ENCODE assay signal across 19 cellular contexts in genomic region chr20:59015411-59015810, GRCh38. TPM values are rescaled to one million over a fixed set of nuclear protein-coding genes. Genes with fewer than 3 reads are reported as not detected.
DNase-seq lines count a peak whose midpoint lies in the region; ATAC-seq and TF ChIP-seq lines count a peak whose summit lies in the region.
"Had no signal": no experiment of that assay in that cellular context is flagged by ENCODE, and none has a peak within 500 bp of the region (broad histone marks: within the 10 kb centered on the region; RNA-seq: fewer than 3 reads in every experiment).

No MANE protein-coding gene starts in this region.

- TF ChIP-seq CTCF in IMR-90 (conservative IDR thresholded peaks at IDR 0.05; ENCODE audit: low read depth, low read length) (no peak), sigmoid colon (IDR thresholded peaks at IDR 0.05) (no peak), H9 (conservative IDR thresholded peaks at IDR 0.05) (no peak)

- H3K23me2 ChIP-seq in H9 (ENCODE audit: insufficient read length, low read depth, low read length, poor library complexity, severe bottlenecking) = no peaks in the 10 kb centered on the region

- H3K9me3 ChIP-seq in IMR-90 (ENCODE audit: control insufficient read depth, insufficient read depth, low read length) = no peaks in the 10 kb centered on the region
- H3K9me3 ChIP-seq in sigmoid colon = no peaks in the 10 kb centered on the region
- no peaks in the 10 kb centered on the region for H3K9me3 ChIP-seq in H9 (ENCODE audit: control insufficient read depth, low read depth, low read length)
- H3K9me3 ChIP-seq: SK-N-SH had no signal

- no peak overlapping the region for H3K27ac ChIP-seq in IMR-90 (ENCODE audit: insufficient read depth, low read length)
- H3K27ac ChIP-seq in sigmoid colon = no peak overlapping the region
- H3K27ac ChIP-seq in H9 (ENCODE audit: insufficient read length, low read depth, low read length) = no peak overlapping the region

- H3K56ac ChIP-seq in IMR-90 (ENCODE audit: extremely low read depth, insufficient read depth, low read length) (no peak overlapping the region), H9 (ENCODE audit: insufficient read length, low read depth, low read length) (no peak overlapping the region)

- H2BK15ac ChIP-seq in IMR-90 (ENCODE audit: low read depth, low read length) (no peak overlapping the region), H9 (ENCODE audit: low read depth, low read length) (no peak overlapping the region)

- H2BK20ac ChIP-seq in IMR-90 (ENCODE audit: low read depth, low read length) (no peak overlapping the region), H9 (ENCODE audit: low read depth, low read length, poor library complexity, severe bottlenecking) (no peak overlapping the region)

- ATAC-seq in IMR-90 (ENCODE audit: low read depth) = no peak
- ATAC-seq in central memory CD8-positive, alpha-beta T cell (replicated peaks; ENCODE audit: extremely low read depth, poor library complexity, severe bottlenecking) = no peak
- no peak for ATAC-seq in HG02852 (IDR thresholded peaks at IDR 0.05; ENCODE audit: unreplicated experiment)
- no peak for ATAC-seq in HG03432 (IDR thresholded peaks at IDR 0.05; ENCODE audit: unreplicated experiment)
- ATAC-seq: Panc1 had no signal

- WGBS in IMR-90 (ENCODE audit: extremely low coverage in 2 of 2, insufficient read length in 1 of 2), 2 experiments = 89% methylated on average over 13 of the region's 16 CpGs; no CpG with 5 or more reads in 1 of the 2 experiments
- WGBS in sigmoid colon, 2 donors = 94% methylated on average over 16 of the region's 16 CpGs
- WGBS in H9 (ENCODE audit: extremely low coverage, insufficient read length, low lambda C conversion rate) = no CpG with 5 or more reads among the region's 16 CpGs

- no peak overlapping the region for H4K5ac ChIP-seq in IMR-90 (ENCODE audit: low read depth, low read length)
- H4K5ac ChIP-seq in H9 (ENCODE audit: insufficient read length, low read depth, low read length) = no peak overlapping the region

- H3K36me3 Mint-ChIP-seq in central memory CD8-positive, alpha-beta T cell (ENCODE audit: insufficient read depth) = peaks cover 2% of the 10 kb centered on the region
- H3K36me3 Mint-ChIP-seq in H9 (ENCODE audit: insufficient read depth in 1 of 3, low read depth in 3 of 3) = no peaks in the 10 kb centered on the region; a peak in 1 of 7 replicates

- H2BK120ac ChIP-seq in IMR-90 (ENCODE audit: low read depth, low read length) (no peak overlapping the region), H9 (ENCODE audit: low read depth, low read length, poor library complexity, severe bottlenecking) (no peak overlapping the region)

- H2BK12ac ChIP-seq in H9 (ENCODE audit: insufficient read length, low read depth, low read length) = no peak overlapping the region

- no peak overlapping the region for H3T11ph ChIP-seq in H9 (ENCODE audit: low read length)

- no peak for TF ChIP-seq POLR2A in IMR-90 (IDR thresholded peaks at IDR 0.05; ENCODE audit: low read depth, low read length)
- TF ChIP-seq POLR2A in sigmoid colon (IDR thresholded peaks at IDR 0.05) = no peak

- peaks cover 18% of the 10 kb centered on the region for H3K9me1 ChIP-seq in IMR-90 (ENCODE audit: insufficient read depth, low read length)

- H4K8ac ChIP-seq in IMR-90 (ENCODE audit: low read depth in 2 of 2, low read length in 2 of 2) (no peak overlapping the region), H9 (replicated peaks; ENCODE audit: insufficient read length, low read depth, low read length) (no peak overlapping the region)

- H2AK5ac ChIP-seq in IMR-90 (ENCODE audit: low read depth, low read length) = 0 out of 2 replicates have a peak overlapping the region, but pooled peaks have one; percentile 70
- no peak overlapping the region for H2AK5ac ChIP-seq in H9 (ENCODE audit: insufficient read length, low read length)

- peaks cover 43% of the 10 kb centered on the region for H3K4me1 Mint-ChIP-seq in central memory CD8-positive, alpha-beta T cell
- peaks cover 13 to 21% of the 10 kb centered on the region in 2 experiments; a peak in 3 of 4 replicates for H3K4me1 Mint-ChIP-seq in H9

- H3K27me3 Mint-ChIP-seq in central memory CD8-positive, alpha-beta T cell = no peaks in the 10 kb centered on the region
- H3K27me3 Mint-ChIP-seq in H9 (ENCODE audit: low read depth) = peaks cover 24% of the 10 kb centered on the region
- H3K27me3 Mint-ChIP-seq: CD4-positive, alpha-beta T cell; IgD-negative memory B cell had no signal

- H3K9ac ChIP-seq in IMR-90 (ENCODE audit: low read depth, low read length) = no peak overlapping the region
- no peak overlapping the region for H3K9ac ChIP-seq in H9 (ENCODE audit: extremely low read depth, insufficient read length, low read length)
- H3K9ac ChIP-seq: SK-N-SH had no signal

- no peak overlapping the region for H3K4ac ChIP-seq in IMR-90 (ENCODE audit: low read depth, low read length)
- no peak overlapping the region for H3K4ac ChIP-seq in H9 (ENCODE audit: low read depth, low read length)

- TF ChIP-seq RAD21 in IMR-90 (IDR thresholded peaks at IDR 0.05; ENCODE audit: low read length) = no peak

- no peak for TF ChIP-seq EP300 in sigmoid colon (IDR thresholded peaks at IDR 0.05)

- CTCF ChIA-PET in IMR-90 (lab: Yijun Ruan, JAX) = no interaction called here

- no peaks in the 10 kb centered on the region for H4K20me1 ChIP-seq in IMR-90 (ENCODE audit: insufficient read depth, low read length)
- H4K20me1 ChIP-seq in H9 (ENCODE audit: control insufficient read depth, insufficient read depth, insufficient read length) = no peaks in the 10 kb centered on the region

- H3K4me2 ChIP-seq in IMR-90 (ENCODE audit: low read depth, low read length) (no peak overlapping the region), H9 (ENCODE audit: insufficient read depth, insufficient read length, low read length) (no peak overlapping the region)

- in situ Hi-C loops in IMR-90 (cut with MboI; ENCODE audit: low sequenced_read_pairs) = no loop called here

- no peaks in the 10 kb centered on the region for H3K9me3 Mint-ChIP-seq in central memory CD8-positive, alpha-beta T cell
- no peaks in the 10 kb centered on the region for H3K9me3 Mint-ChIP-seq in H9
- H3K9me3 Mint-ChIP-seq: CD4-positive, alpha-beta T cell; IgD-negative memory B cell had no signal

- dilution Hi-C loops in IMR-90 (cut with HindIII; ENCODE audit: low sequenced_read_pairs, unreplicated experiment) = no loop called here

- no peak overlapping the region for H3K27ac Mint-ChIP-seq in central memory CD8-positive, alpha-beta T cell (ENCODE audit: low read depth)
- no peak overlapping the region for H3K27ac Mint-ChIP-seq in H9
- H3K27ac Mint-ChIP-seq: CD4-positive, alpha-beta T cell had no signal

- H3K18ac ChIP-seq in IMR-90 (ENCODE audit: low read depth, low read length) (no peak overlapping the region), H9 (ENCODE audit: insufficient read length, low read depth, low read length) (no peak overlapping the region)

- BruUV-seq in IMR-90 (replicated peaks; lab: Mats Ljungman, UMichigan) = no TSS peak

- H2AFZ ChIP-seq in IMR-90 (replicated peaks; ENCODE audit: low read length, poor library complexity) (no peak overlapping the region), H9 (ENCODE audit: low read length) (no peak overlapping the region)

- H3K4me1 ChIP-seq in IMR-90 (ENCODE audit: control insufficient read depth, insufficient read depth, low read length) = peaks cover 19% of the 10 kb centered on the region
- H3K4me1 ChIP-seq in sigmoid colon = no peaks in the 10 kb centered on the region
- peaks cover 7% of the 10 kb centered on the region; the same call in 1 of the 2 replicates for H3K4me1 ChIP-seq in H9 (ENCODE audit: insufficient read depth, low read length)

- POLR2A ChIA-PET in IMR-90 (lab: Charles Lee; ENCODE audit: unreplicated experiment) = no interaction called here

- H3K79me2 ChIP-seq in H9 (ENCODE audit: insufficient read depth, low read length) = no peaks in the 10 kb centered on the region

- H3K27me3 ChIP-seq in IMR-90 (ENCODE audit: control insufficient read depth, insufficient read depth, low read length) (no peaks in the 10 kb centered on the region), sigmoid colon (no peaks in the 10 kb centered on the region), H9 (ENCODE audit: insufficient read depth, low read length) (no peaks in the 10 kb centered on the region)

- intact Hi-C loops in IMR-90 (cut with micrococcal nuclease) = no loop called here
- intact Hi-C loops in sigmoid colon (cut with DNase I) = no loop called here

- H2BK5ac ChIP-seq in IMR-90 (ENCODE audit: low read depth, low read length, poor library complexity, severe bottlenecking) = no peak overlapping the region
- no peak overlapping the region for H2BK5ac ChIP-seq in H9 (ENCODE audit: insufficient read length, low read length)

- H3K4me3 ChIP-seq in IMR-90 (ENCODE audit: insufficient read depth, low read depth, low read length) (no peak overlapping the region), sigmoid colon (no peak overlapping the region)

- H3K4me3 Mint-ChIP-seq in central memory CD8-positive, alpha-beta T cell = peak overlapping the region; percentile 25
- H3K4me3 Mint-ChIP-seq in H9 = no peak overlapping the region
- H3K4me3 Mint-ChIP-seq: CD4-positive, alpha-beta T cell had no signal

- no peak overlapping the region for H2AK9ac ChIP-seq in IMR-90 (replicated peaks; ENCODE audit: low read depth, low read length, poor library complexity)

- H3K23ac ChIP-seq in IMR-90 (ENCODE audit: low read depth, low read length) = no peak overlapping the region
- no peak overlapping the region for H3K23ac ChIP-seq in H9 (ENCODE audit: insufficient read length, low read depth, low read length)

- no peak for DNase-seq in IMR-90
- DNase-seq in central memory CD8-positive, alpha-beta T cell (ENCODE audit: low spot score in 2 of 2) = no peak
- peak; percentile 40 for DNase-seq in sigmoid colon
- DNase-seq in H9 = no peak
- DNase-seq: ACHN; Calu3; CD4-positive, alpha-beta T cell; NCI-H1105 treated with DMSO at 0.1 percent for 48 hours; NCI-H1694 treated with DMSO at 0.1 percent for 48 hours; NCI-H2107; NCI-H2227 treated with DMSO at 0.1 percent for 48 hours; NCI-H524; SHP77 had no signal

- H3K36me3 ChIP-seq in IMR-90 (ENCODE audit: control insufficient read depth, insufficient read depth, low read length) = no peaks in the 10 kb centered on the region
- no peaks in the 10 kb centered on the region for H3K36me3 ChIP-seq in sigmoid colon

- no peak overlapping the region; the same call in 1 of the 2 replicates for H4K91ac ChIP-seq in IMR-90 (ENCODE audit: insufficient read depth, low read depth, low read length)
- H4K91ac ChIP-seq in H9 (ENCODE audit: insufficient read length, low read depth, low read length) = no peak overlapping the region

- H3K79me1 ChIP-seq in IMR-90 (ENCODE audit: low read depth in 1 of 2, low read length in 2 of 2) (peaks cover 0 to 4% of the 10 kb centered on the region in 2 experiments; a peak in 2 of 4 replicates), H9 (ENCODE audit: insufficient read depth, low read depth, low read length, poor library complexity, severe bottlenecking) (no peaks in the 10 kb centered on the region)

- no peak overlapping the region for H3K14ac ChIP-seq in IMR-90 (replicated peaks; ENCODE audit: low read depth, low read length)
- no peak overlapping the region for H3K14ac ChIP-seq in H9 (ENCODE audit: insufficient read depth, low read length)

RNA-seq across cellular contexts. Expression of gene TUBB1, which starts 3.8 kb away (rescaled TPM):
- total RNA-seq in IMR-90 (2012; rRNA removed) (not detected in 2 replicates), sigmoid colon (under 1 TPM in 2 of 4 donors, not detected in 2; 0.14 to 0.16 TPM), H9 (2021) (not detected in 2 replicates)
- polyA plus RNA-seq in IMR-90 (2012; rRNA removed) (not detected in 2 replicates), sigmoid colon (under 1 TPM in 2 of 3 donors, not detected in 1; 0.03 to 0.60 TPM)
- not detected in 2 replicates for polyA plus RNA-seq in IMR-90 (2012; cell fraction: cytosol; rRNA removed)
- 0.02 TPM in 1 of 2 replicates, not detected in the other for polyA plus RNA-seq in IMR-90 (2012; cell fraction: nucleus; rRNA removed; ENCODE audit: low replicate concordance)
- total RNA-seq: Calu3, LHCN-M2 had no signal
- polyA plus RNA-seq: SK-N-SH had no signal

RNA-seq across cellular contexts. Expression of gene CTSZ, which starts 8.4 kb away (rescaled TPM):
- 43.6 and 46.1 TPM in 2 replicates for total RNA-seq in IMR-90 (2012; rRNA removed)
- polyA plus RNA-seq in IMR-90 (2012; rRNA removed) = 82.8 and 88.5 TPM in 2 replicates
- polyA plus RNA-seq in IMR-90 (2012; cell fraction: cytosol; rRNA removed) = 78.1 and 134 TPM in 2 replicates
- 37.6 and 39.3 TPM in 2 replicates for polyA plus RNA-seq in IMR-90 (2012; cell fraction: nucleus; rRNA removed; ENCODE audit: low replicate concordance)
- total RNA-seq in sigmoid colon = 100 to 1,000 TPM in 3 of 4 donors, 10 to 100 TPM in 1; 93.9 to 144 (median 119) TPM
- 100 to 1,000 TPM; 127 to 312 (median 293) TPM for polyA plus RNA-seq in sigmoid colon
- total RNA-seq in H9 (2021) = 35.7 and 37.6 TPM in 2 replicates

RNA-seq across cellular contexts. Expression of gene ATP5F1E, which starts 16.7 kb away (rescaled TPM):
- total RNA-seq in IMR-90 (2012; rRNA removed) (3.8 and 12.2 TPM in 2 replicates), sigmoid colon (10 to 100 TPM; 28.5 to 57.4 (median 40.1) TPM), H9 (2021) (47.4 and 52.7 TPM in 2 replicates)
- polyA plus RNA-seq in IMR-90 (2012; rRNA removed) (34.5 and 42.6 TPM in 2 replicates), sigmoid colon (100 to 1,000 TPM in 2 of 3 donors, 10 to 100 TPM in 1; 62.2 to 110 (median 103) TPM)
- polyA plus RNA-seq in IMR-90 (2012; cell fraction: cytosol; rRNA removed) = 9.0 and 19.1 TPM in 2 replicates
- polyA plus RNA-seq in IMR-90 (2012; cell fraction: nucleus; rRNA removed; ENCODE audit: low replicate concordance) = 1.8 and 10.5 TPM in 2 replicates

RNA-seq across cellular contexts. Expression of gene PRELID3B, which starts 27.2 kb away (rescaled TPM):
- total RNA-seq in IMR-90 (2012; rRNA removed) (41.9 and 80.8 TPM in 2 replicates), sigmoid colon (10 to 100 TPM; 27.4 to 43.9 (median 40.2) TPM), H9 (2021) (52.6 and 56.5 TPM in 2 replicates)
- polyA plus RNA-seq in IMR-90 (2012; rRNA removed) (18.0 and 24.8 TPM in 2 replicates), sigmoid colon (100 to 1,000 TPM in 2 of 3 donors, 10 to 100 TPM in 1; 61.7 to 189 (median 108) TPM)
- polyA plus RNA-seq in IMR-90 (2012; cell fraction: cytosol; rRNA removed) = 3.3 and 4.8 TPM in 2 replicates
- 1.4 and 8.0 TPM in 2 replicates for polyA plus RNA-seq in IMR-90 (2012; cell fraction: nucleus; rRNA removed; ENCODE audit: low replicate concordance)

RNA-seq across cellular contexts. Expression of gene NELFCD, which starts 34.4 kb away (rescaled TPM):
- total RNA-seq in IMR-90 (2012; rRNA removed) = 82.2 and 94.1 TPM in 2 replicates
- polyA plus RNA-seq in IMR-90 (2012; rRNA removed) = 85.7 and 88.9 TPM in 2 replicates
- polyA plus RNA-seq in IMR-90 (2012; cell fraction: cytosol; rRNA removed) = 41.7 and 69.9 TPM in 2 replicates
- 137 and 278 TPM in 2 replicates for polyA plus RNA-seq in IMR-90 (2012; cell fraction: nucleus; rRNA removed; ENCODE audit: low replicate concordance)
- total RNA-seq in sigmoid colon = 10 to 100 TPM; 36.3 to 53.2 (median 43.7) TPM
- 10 to 100 TPM; 22.7 to 43.6 (median 27.6) TPM for polyA plus RNA-seq in sigmoid colon
- total RNA-seq in H9 (2021) = 53.5 and 57.8 TPM in 2 replicates
